Comparison of ENCODE assay signal across 31 cellular contexts in genomic region chr6:50056242-50056641, GRCh38. TPM values are rescaled to one million over a fixed set of nuclear protein-coding genes. Genes with fewer than 3 reads are reported as not detected.
DNase-seq lines count a peak whose midpoint lies in the region; ATAC-seq and TF ChIP-seq lines count a peak whose summit lies in the region.
"Had no signal": no experiment of that assay in that cellular context is flagged by ENCODE, and none has a peak within 500 bp of the region (broad histone marks: within the 10 kb centered on the region; RNA-seq: fewer than 3 reads in every experiment).

No MANE protein-coding gene starts in this region.

- peak overlapping the region; percentile 67 for H3K27ac ChIP-seq in caudate nucleus (ENCODE audit: low read depth, low read length)
- H3K27ac ChIP-seq: A549; BLaER1 treated with 17β-estradiol and CSF1 and Interleukin-3, amounts not matched to agents 10 nM and 100 nM; GM23248; HL-60; KMS-11 had no signal

- CTCF ChIA-PET in WTC11 (lab: Charles Lee) = no interaction called here

- H3K4me3 Mint-ChIP-seq in WTC11 = no peak overlapping the region
- H3K4me3 Mint-ChIP-seq: CD4-positive, alpha-beta T cell; IgD-negative memory B cell; T-helper 17 cell had no signal

- H3K27me3 Mint-ChIP-seq in WTC11 (ENCODE audit: low read depth) = no peaks in the 10 kb centered on the region; the same call in 1 of the 2 replicates
- H3K27me3 Mint-ChIP-seq: CD4-positive, alpha-beta T cell; IgD-negative memory B cell; T-helper 17 cell had no signal

- ATAC-seq in GM18868 (IDR thresholded peaks at IDR 0.05; ENCODE audit: unreplicated experiment) (peak; percentile 70), GM21717 (IDR thresholded peaks at IDR 0.05; ENCODE audit: unreplicated experiment) (peak; percentile 68), HG03175 (IDR thresholded peaks at IDR 0.05; ENCODE audit: unreplicated experiment) (peak; percentile 41), WTC11 (no peak)
- ATAC-seq: A549, T-helper 17 cell had no signal

- TF ChIP-seq CTCF in WTC11 (IDR thresholded peaks at IDR 0.05) = no peak

- no peaks in the 10 kb centered on the region for H3K36me3 Mint-ChIP-seq in WTC11
- H3K36me3 Mint-ChIP-seq: IgD-negative memory B cell had no signal

- H3K9me3 Mint-ChIP-seq in WTC11 = no peaks in the 10 kb centered on the region

- no peak for DNase-seq in caudate nucleus (lab: John Stamatoyannopoulos, UW)
- DNase-seq in middle frontal gyrus (ENCODE audit: extremely low spot score, low spot score) = no peak
- DNase-seq in activated effector memory CD4-positive, alpha-beta T cell treated with anti-CD3 and anti-CD28 coated beads, Interleukin-2, amount 50 U/mL, for 16 hours = no peak
- no peak for DNase-seq in WTC11 (ENCODE audit: low spot score)
- DNase-seq: AML-193; CD4-positive, alpha-beta T cell; DMS53; GM23248; H7; MM.1S; NCI-H1048; NCI-H1417 treated with DMSO at 0.1 percent for 48 hours; NCI-H1694 treated with DMSO at 0.1 percent for 48 hours; NCI-H2081; NCI-H2227 treated with DMSO at 0.1 percent for 48 hours; NCI-H526 treated with DMSO at 0.1 percent for 48 hours; OCI-M1; SK-N-SH; T-helper 17 cell; T1000 had no signal

- POLR2A ChIA-PET in WTC11 (lab: Charles Lee) = no interaction called here

- no peak overlapping the region for H3K27ac Mint-ChIP-seq in WTC11
- H3K27ac Mint-ChIP-seq: CD4-positive, alpha-beta T cell; IgD-negative memory B cell; T-helper 17 cell had no signal

- peaks cover 3% of the 10 kb centered on the region; the same call in 1 of the 2 replicates for H3K4me1 Mint-ChIP-seq in WTC11
- H3K4me1 Mint-ChIP-seq: IgD-negative memory B cell, T-helper 17 cell had no signal

TF ChIP-seq in WTC11, 78 proteins besides CTCF, POLR2A, EP300 and RAD21:
- TF ChIP-seq ZNF396 (CRISPR knock-in tag; IDR thresholded peaks at IDR 0.05; ENCODE audit: borderline replicate concordance) (no peak), GTF2I (CRISPR knock-in tag; conservative IDR thresholded peaks at IDR 0.05) (no peak), ZNF671 (CRISPR knock-in tag; IDR thresholded peaks at IDR 0.05) (no peak), ZNF281 (CRISPR knock-in tag; IDR thresholded peaks at IDR 0.05) (no peak)

RNA-seq across cellular contexts. Expression of gene DEFB112, which starts 6.5 kb away (rescaled TPM):
- total RNA-seq in WTC11 (2021) = not detected in 3 replicates
- total RNA-seq: CD4-positive, alpha-beta T cell; Daoy; G401; GM23248; H7; NCI-H460; T-helper 17 cell had no signal

RNA-seq across cellular contexts. Expression of gene DEFB110, which starts 34.4 kb away (rescaled TPM):
- total RNA-seq in WTC11 (2021) = not detected in 3 replicates
- total RNA-seq: CD4-positive, alpha-beta T cell; Daoy; G401; GM23248; H7; NCI-H460; T-helper 17 cell had no signal
